In the genomic region with DNA sequence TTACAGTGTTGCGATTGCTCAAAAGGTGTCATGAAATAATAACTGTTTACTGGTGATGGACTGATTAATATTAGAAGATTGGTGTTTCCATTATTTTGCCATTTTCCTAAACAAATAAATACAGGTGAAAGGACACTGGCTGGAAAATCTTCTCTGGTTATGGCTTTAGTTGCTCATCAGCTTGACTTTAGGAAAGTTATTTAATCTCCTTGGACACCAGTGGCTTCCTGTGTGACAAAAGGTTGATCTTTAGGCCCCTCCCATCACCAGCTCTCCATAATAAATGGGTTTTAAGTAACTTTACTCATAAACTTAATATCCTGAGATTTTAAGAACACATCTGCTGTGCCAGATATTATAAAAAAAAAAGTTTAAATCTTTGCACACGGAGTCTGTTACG, we compare ENCODE assay signal across 1 cellular context.
TF ChIP-seq lines count a peak whose summit lies in the region.

No MANE protein-coding gene starts in this region.

TF ChIP-seq in neural cell, 6 proteins besides CTCF, POLR2A, EP300 and RAD21:
- TF ChIP-seq, protein P1, sequence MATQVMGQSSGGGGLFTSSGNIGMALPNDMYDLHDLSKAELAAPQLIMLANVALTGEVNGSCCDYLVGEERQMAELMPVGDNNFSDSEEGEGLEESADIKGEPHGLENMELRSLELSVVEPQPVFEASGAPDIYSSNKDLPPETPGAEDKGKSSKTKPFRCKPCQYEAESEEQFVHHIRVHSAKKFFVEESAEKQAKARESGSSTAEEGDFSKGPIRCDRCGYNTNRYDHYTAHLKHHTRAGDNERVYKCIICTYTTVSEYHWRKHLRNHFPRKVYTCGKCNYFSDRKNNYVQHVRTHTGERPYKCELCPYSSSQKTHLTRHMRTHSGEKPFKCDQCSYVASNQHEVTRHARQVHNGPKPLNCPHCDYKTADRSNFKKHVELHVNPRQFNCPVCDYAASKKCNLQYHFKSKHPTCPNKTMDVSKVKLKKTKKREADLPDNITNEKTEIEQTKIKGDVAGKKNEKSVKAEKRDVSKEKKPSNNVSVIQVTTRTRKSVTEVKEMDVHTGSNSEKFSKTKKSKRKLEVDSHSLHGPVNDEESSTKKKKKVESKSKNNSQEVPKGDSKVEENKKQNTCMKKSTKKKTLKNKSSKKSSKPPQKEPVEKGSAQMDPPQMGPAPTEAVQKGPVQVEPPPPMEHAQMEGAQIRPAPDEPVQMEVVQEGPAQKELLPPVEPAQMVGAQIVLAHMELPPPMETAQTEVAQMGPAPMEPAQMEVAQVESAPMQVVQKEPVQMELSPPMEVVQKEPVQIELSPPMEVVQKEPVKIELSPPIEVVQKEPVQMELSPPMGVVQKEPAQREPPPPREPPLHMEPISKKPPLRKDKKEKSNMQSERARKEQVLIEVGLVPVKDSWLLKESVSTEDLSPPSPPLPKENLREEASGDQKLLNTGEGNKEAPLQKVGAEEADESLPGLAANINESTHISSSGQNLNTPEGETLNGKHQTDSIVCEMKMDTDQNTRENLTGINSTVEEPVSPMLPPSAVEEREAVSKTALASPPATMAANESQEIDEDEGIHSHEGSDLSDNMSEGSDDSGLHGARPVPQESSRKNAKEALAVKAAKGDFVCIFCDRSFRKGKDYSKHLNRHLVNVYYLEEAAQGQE (IDR thresholded peaks at IDR 0.05; ENCODE audit: borderline replicate concordance): no peak
- no peak for TF ChIP-seq SMC3 (conservative IDR thresholded peaks at IDR 0.05; ENCODE audit: poor library complexity)
- no peak for TF ChIP-seq POLR2AphosphoS5 (IDR thresholded peaks at IDR 0.05)
- no peak for TF ChIP-seq EZH2 (IDR thresholded peaks at IDR 0.05; ENCODE audit: borderline replicate concordance, insufficient read depth, low read length, poor library complexity, severe bottlenecking)
- no peak for TF ChIP-seq TAF1 (IDR thresholded peaks at IDR 0.05; ENCODE audit: low read depth)
- no peak for TF ChIP-seq MXI1 (conservative IDR thresholded peaks at IDR 0.05; ENCODE audit: poor library complexity, severe bottlenecking)
